3 cellular contexts compared by ENCODE assay signal in the genomic region with DNA sequence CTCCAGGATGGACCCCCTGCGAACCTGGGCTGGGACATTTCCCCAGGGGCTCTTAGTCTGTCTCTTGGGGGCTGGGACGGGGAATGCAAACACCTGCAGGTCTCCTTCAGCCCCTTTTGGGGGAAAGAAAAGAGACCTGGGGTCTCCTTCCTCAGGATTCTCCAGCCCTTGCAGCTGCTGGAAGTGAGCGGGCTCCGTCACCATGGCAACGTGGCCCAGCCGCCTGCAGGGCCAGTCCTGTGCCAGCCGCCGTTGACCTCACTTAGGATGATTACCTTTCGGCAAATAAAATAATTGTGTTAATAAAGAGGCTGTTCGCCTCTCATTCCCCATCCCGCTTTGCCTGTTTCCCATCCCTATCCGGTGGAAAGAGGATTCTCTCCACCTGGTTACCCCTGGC.
A peak's percentile ranks its signal among the peaks of the same experiment; 100 is the strongest.
TF ChIP-seq lines count a peak whose summit lies in the region.

No MANE protein-coding gene starts in this region.

TF ChIP-seq in SK-N-SH, 30 proteins besides CTCF, POLR2A, EP300 and RAD21:
- TF ChIP-seq TCF12 (IDR thresholded peaks at IDR 0.05) (no peak), RXRA (IDR thresholded peaks at IDR 0.05; ENCODE audit: borderline replicate concordance, low read depth) (no peak), GABPA (IDR thresholded peaks at IDR 0.05; ENCODE audit: low read depth) (no peak), MXI1 (IDR thresholded peaks at IDR 0.05; ENCODE audit: low read depth, low read length) (no peak), ELF1 (IDR thresholded peaks at IDR 0.05) (no peak)
- TF ChIP-seq, protein P1, sequence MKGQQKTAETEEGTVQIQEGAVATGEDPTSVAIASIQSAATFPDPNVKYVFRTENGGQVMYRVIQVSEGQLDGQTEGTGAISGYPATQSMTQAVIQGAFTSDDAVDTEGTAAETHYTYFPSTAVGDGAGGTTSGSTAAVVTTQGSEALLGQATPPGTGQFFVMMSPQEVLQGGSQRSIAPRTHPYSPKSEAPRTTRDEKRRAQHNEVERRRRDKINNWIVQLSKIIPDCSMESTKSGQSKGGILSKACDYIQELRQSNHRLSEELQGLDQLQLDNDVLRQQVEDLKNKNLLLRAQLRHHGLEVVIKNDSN (IDR thresholded peaks at IDR 0.05; ENCODE audit: borderline replicate concordance, low read depth), result no peak

TF ChIP-seq in SK-N-SH treated with all-trans-retinoic acid at 6 μM for 48 hours, 23 proteins besides CTCF, POLR2A, EP300 and RAD21:
- TF ChIP-seq GLIS3 (CRISPR knock-in tag; IDR thresholded peaks at IDR 0.05) (no peak), ZC3H10 (CRISPR knock-in tag; IDR thresholded peaks at IDR 0.05) (no peak), ZFP3 (CRISPR knock-in tag; IDR thresholded peaks at IDR 0.05) (no peak), ZNF8 (CRISPR knock-in tag; IDR thresholded peaks at IDR 0.05) (no peak), TCF4 (CRISPR knock-in tag; IDR thresholded peaks at IDR 0.05; ENCODE audit: borderline replicate concordance) (no peak), PPARA (CRISPR knock-in tag; IDR thresholded peaks at IDR 0.05; ENCODE audit: borderline replicate concordance) (no peak), ZNF565 (CRISPR knock-in tag; conservative IDR thresholded peaks at IDR 0.05; ENCODE audit: low read depth) (no peak), TOX (CRISPR knock-in tag; IDR thresholded peaks at IDR 0.05; ENCODE audit: borderline replicate concordance) (no peak), OSR1 (CRISPR knock-in tag; IDR thresholded peaks at IDR 0.05) (no peak), CSDC2 (CRISPR knock-in tag; IDR thresholded peaks at IDR 0.05) (no peak)
- TF ChIP-seq, protein P2, sequence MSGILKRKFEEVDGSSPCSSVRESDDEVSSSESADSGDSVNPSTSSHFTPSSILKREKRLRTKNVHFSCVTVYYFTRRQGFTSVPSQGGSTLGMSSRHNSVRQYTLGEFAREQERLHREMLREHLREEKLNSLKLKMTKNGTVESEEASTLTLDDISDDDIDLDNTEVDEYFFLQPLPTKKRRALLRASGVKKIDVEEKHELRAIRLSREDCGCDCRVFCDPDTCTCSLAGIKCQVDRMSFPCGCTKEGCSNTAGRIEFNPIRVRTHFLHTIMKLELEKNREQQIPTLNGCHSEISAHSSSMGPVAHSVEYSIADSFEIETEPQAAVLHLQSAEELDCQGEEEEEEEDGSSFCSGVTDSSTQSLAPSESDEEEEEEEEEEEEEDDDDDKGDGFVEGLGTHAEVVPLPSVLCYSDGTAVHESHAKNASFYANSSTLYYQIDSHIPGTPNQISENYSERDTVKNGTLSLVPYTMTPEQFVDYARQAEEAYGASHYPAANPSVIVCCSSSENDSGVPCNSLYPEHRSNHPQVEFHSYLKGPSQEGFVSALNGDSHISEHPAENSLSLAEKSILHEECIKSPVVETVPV (CRISPR knock-in tag; IDR thresholded peaks at IDR 0.05), result no peak
- TF ChIP-seq, protein P3, sequence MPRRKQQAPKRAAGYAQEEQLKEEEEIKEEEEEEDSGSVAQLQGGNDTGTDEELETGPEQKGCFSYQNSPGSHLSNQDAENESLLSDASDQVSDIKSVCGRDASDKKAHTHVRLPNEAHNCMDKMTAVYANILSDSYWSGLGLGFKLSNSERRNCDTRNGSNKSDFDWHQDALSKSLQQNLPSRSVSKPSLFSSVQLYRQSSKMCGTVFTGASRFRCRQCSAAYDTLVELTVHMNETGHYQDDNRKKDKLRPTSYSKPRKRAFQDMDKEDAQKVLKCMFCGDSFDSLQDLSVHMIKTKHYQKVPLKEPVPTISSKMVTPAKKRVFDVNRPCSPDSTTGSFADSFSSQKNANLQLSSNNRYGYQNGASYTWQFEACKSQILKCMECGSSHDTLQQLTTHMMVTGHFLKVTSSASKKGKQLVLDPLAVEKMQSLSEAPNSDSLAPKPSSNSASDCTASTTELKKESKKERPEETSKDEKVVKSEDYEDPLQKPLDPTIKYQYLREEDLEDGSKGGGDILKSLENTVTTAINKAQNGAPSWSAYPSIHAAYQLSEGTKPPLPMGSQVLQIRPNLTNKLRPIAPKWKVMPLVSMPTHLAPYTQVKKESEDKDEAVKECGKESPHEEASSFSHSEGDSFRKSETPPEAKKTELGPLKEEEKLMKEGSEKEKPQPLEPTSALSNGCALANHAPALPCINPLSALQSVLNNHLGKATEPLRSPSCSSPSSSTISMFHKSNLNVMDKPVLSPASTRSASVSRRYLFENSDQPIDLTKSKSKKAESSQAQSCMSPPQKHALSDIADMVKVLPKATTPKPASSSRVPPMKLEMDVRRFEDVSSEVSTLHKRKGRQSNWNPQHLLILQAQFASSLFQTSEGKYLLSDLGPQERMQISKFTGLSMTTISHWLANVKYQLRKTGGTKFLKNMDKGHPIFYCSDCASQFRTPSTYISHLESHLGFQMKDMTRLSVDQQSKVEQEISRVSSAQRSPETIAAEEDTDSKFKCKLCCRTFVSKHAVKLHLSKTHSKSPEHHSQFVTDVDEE (CRISPR knock-in tag; IDR thresholded peaks at IDR 0.05), result no peak
- TF ChIP-seq, protein P4, sequence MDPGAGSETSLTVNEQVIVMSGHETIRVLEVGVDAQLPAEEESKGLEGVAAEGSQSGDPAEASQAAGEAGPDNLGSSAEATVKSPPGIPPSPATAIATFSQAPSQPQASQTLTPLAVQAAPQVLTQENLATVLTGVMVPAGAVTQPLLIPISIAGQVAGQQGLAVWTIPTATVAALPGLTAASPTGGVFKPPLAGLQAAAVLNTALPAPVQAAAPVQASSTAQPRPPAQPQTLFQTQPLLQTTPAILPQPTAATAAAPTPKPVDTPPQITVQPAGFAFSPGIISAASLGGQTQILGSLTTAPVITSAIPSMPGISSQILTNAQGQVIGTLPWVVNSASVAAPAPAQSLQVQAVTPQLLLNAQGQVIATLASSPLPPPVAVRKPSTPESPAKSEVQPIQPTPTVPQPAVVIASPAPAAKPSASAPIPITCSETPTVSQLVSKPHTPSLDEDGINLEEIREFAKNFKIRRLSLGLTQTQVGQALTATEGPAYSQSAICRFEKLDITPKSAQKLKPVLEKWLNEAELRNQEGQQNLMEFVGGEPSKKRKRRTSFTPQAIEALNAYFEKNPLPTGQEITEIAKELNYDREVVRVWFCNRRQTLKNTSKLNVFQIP (CRISPR knock-in tag; IDR thresholded peaks at IDR 0.05; ENCODE audit: borderline replicate concordance, low read depth), result no peak

TF ChIP-seq in K562, 482 proteins besides CTCF, POLR2A, EP300 and RAD21:
- TF ChIP-seq RFX1 (IDR thresholded peaks at IDR 0.05), result peak; percentile 72
- no peak for TF ChIP-seq ZNF699 (CRISPR knock-in tag; IDR thresholded peaks at IDR 0.05; ENCODE audit: insufficient replicate concordance)
